In the genomic region with DNA sequence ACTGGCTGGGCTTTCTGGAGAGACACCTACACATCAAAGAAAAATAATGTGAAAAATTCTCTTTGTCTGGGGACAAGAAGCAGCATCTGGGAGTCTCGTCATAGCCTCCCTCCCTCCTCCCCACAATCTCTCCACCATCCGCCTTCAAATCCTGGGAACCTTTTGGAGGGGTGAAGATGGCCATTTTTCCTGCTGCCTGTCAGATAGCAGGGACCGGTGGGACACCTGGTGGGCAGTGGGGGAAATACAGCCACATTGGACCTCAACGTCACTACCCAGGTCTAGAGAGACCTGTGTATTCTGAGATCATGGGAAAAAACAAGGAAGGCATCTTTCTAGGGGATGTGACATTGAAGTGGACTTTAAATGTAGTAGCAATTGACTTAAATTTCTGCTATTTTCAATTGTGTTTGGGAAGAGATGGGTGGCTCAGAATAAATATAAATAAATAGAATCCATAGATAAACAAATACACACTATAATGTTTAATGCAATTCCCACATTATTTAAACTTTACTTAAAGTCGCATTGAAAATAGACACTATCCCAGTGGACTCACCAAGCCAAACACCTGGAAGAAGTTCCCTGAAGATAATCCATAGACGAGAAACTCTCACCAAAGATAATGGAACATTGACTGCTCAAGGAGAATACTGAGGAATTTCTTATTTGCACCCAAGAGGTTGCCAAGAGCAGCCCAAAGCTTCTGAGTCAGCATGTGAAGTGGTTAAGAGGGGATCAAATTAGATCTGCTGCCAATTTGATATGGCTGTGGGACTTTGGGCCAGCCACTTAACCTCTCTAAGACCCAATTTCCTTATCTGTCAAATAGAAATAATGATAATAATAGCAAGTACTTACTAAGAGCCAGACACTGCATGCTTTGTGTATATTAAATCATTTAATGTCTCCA, we compare ENCODE assay signal across 8 cellular contexts.
DNase-seq lines count a peak whose midpoint lies in the region; ATAC-seq, FAIRE-seq and TF ChIP-seq lines count a peak whose summit lies in the region.

No MANE protein-coding gene starts in this region.

- DNase-seq in SIG-M5 treated with dmso at 0.1 percent for 504 hours (lab: John Stamatoyannopoulos, UW; ENCODE audit: unreplicated experiment) (peak; percentile 61), SIG-M5 (lab: John Stamatoyannopoulos, UW) (no peak), H54 (ENCODE audit: insufficient read length, low spot score) (peak; percentile 74), LHCN-M2 (ENCODE audit: low read depth) (peak; percentile 82), SHP77 treated with DMSO at 0.1 percent for 48 hours (lab: John Stamatoyannopoulos, UW) (peak; percentile 13), cardiac fibroblast (ENCODE audit: low read depth in 2 of 2) (peak; percentile 80 to 82), left colon (peak in 1 of 2 donors; percentile 51)
- DNase-seq in stimulated activated CD8-positive, alpha-beta memory T cell treated with anti-CD3 and anti-CD28 coated beads, Interleukin-7, amount 100 ng/mL, for 24 hours (ENCODE audit: low read depth): peak; percentile 7

- peak; percentile 33 for FAIRE-seq in H54 (lab: Jason Lieb, UNC)

- peak; percentile 34 for ATAC-seq in left colon

- TF ChIP-seq CTCF in cardiac fibroblast (IDR thresholded peaks at IDR 0.05; ENCODE audit: low read depth, low read length): peak; percentile 86

- intact Hi-C loops in left colon (cut with DNase I, micrococcal nuclease): no loop called here

- H3K4me3 ChIP-seq in cardiac fibroblast (replicated peaks in 1 of 2; ENCODE audit: low read depth in 2 of 2, low read length in 2 of 2): no peak overlapping the region

- TF ChIP-seq POLR2A in H54 (IDR thresholded peaks at IDR 0.05; ENCODE audit: low read depth, low read length): no peak
